ENCODE assay signal across 15 cellular contexts in genomic region chr2:163613155-163613554, GRCh38.
"Had no signal": no experiment of that assay in that cellular context is flagged by ENCODE, and none has a peak within 500 bp of the region (broad histone marks: within the 10 kb centered on the region; RNA-seq: fewer than 3 reads in every experiment).

No MANE protein-coding gene starts in this region.

- DNase-seq: activated CD4-positive, alpha-beta memory T cell treated with anti-CD3 and anti-CD28 coated beads for 36 hours; activated CD8-positive, alpha-beta memory T cell treated with anti-CD3 and anti-CD28 coated beads, Interleukin-2, amount 10 ng/mL, durations not matched to agents 7 days and 5 days; activated effector memory CD4-positive, alpha-beta T cell treated with anti-CD3 and anti-CD28 coated beads, Interleukin-2, amount 50 U/mL, for 16 hours; activated T-cell treated with anti-CD3 and anti-CD28 coated beads, Interleukin-2, amount 50 U/mL, for 24 hours; adrenal gland; body of pancreas; cerebellar nuclear complex; left ventricle myocardium superior; stimulated activated naive CD8-positive, alpha-beta T cell treated with anti-CD3 and anti-CD28 coated beads, Interleukin-15, amount 100 ng/mL, for 72 hours had no signal

- H3K4me3 Mint-ChIP-seq: activated CD4-positive, alpha-beta memory T cell treated with anti-CD3 and anti-CD28 coated beads for 36 hours; activated CD8-positive, alpha-beta memory T cell treated with anti-CD3 and anti-CD28 coated beads, Interleukin-2, amount 10 ng/mL, durations not matched to agents 7 days and 5 days; activated naive CD4-positive, alpha-beta T cell treated with anti-CD3 and anti-CD28 coated beads, Interleukin-2, amount 50 U/mL, for 24 hours; activated T-cell treated with anti-CD3 and anti-CD28 coated beads, Interleukin-2, amount 50 U/mL, for 24 hours; dendritic cell treated with granulocyte-macrophage colony-stimulating factor and Interleukin-4, amounts not matched to agents 40 ng/mL and 50 ng/mL, for 4 days; nephron; stimulated activated naive CD8-positive, alpha-beta T cell treated with anti-CD3 and anti-CD28 coated beads, Interleukin-15, amount 100 ng/mL, for 72 hours had no signal

- H3K4me1 Mint-ChIP-seq: activated CD8-positive, alpha-beta memory T cell treated with anti-CD3 and anti-CD28 coated beads, Interleukin-2, amount 10 ng/mL, durations not matched to agents 7 days and 5 days; activated naive CD4-positive, alpha-beta T cell treated with anti-CD3 and anti-CD28 coated beads, Interleukin-2, amount 50 U/mL, for 24 hours; stimulated activated naive CD8-positive, alpha-beta T cell treated with anti-CD3 and anti-CD28 coated beads, Interleukin-15, amount 100 ng/mL, for 72 hours had no signal

- H3K4me3 ChIP-seq: adrenal gland, body of pancreas, hepatocyte, prostate gland, SJSA1 had no signal

- H3K27me3 ChIP-seq: adrenal gland, body of pancreas, hepatocyte, SJSA1 had no signal

- H2AFZ ChIP-seq: hepatocyte had no signal

- H3K36me3 Mint-ChIP-seq: activated CD4-positive, alpha-beta memory T cell treated with anti-CD3 and anti-CD28 coated beads for 36 hours; activated CD8-positive, alpha-beta memory T cell treated with anti-CD3 and anti-CD28 coated beads, Interleukin-2, amount 10 ng/mL, durations not matched to agents 7 days and 5 days; activated naive CD4-positive, alpha-beta T cell treated with anti-CD3 and anti-CD28 coated beads, Interleukin-2, amount 50 U/mL, for 24 hours had no signal

- H3K27ac Mint-ChIP-seq: activated CD4-positive, alpha-beta memory T cell treated with anti-CD3 and anti-CD28 coated beads for 36 hours; activated CD8-positive, alpha-beta memory T cell treated with anti-CD3 and anti-CD28 coated beads, Interleukin-2, amount 10 ng/mL, durations not matched to agents 7 days and 5 days; activated naive CD4-positive, alpha-beta T cell treated with anti-CD3 and anti-CD28 coated beads, Interleukin-2, amount 50 U/mL, for 24 hours; activated T-cell treated with anti-CD3 and anti-CD28 coated beads, Interleukin-2, amount 50 U/mL, for 24 hours; dendritic cell treated with granulocyte-macrophage colony-stimulating factor and Interleukin-4, amounts not matched to agents 40 ng/mL and 50 ng/mL, for 4 days; nephron; stimulated activated naive CD8-positive, alpha-beta T cell treated with anti-CD3 and anti-CD28 coated beads, Interleukin-15, amount 100 ng/mL, for 72 hours had no signal

- H3K27me3 Mint-ChIP-seq: activated CD4-positive, alpha-beta memory T cell treated with anti-CD3 and anti-CD28 coated beads for 36 hours; activated CD8-positive, alpha-beta memory T cell treated with anti-CD3 and anti-CD28 coated beads, Interleukin-2, amount 10 ng/mL, durations not matched to agents 7 days and 5 days; activated naive CD4-positive, alpha-beta T cell treated with anti-CD3 and anti-CD28 coated beads, Interleukin-2, amount 50 U/mL, for 24 hours; activated T-cell treated with anti-CD3 and anti-CD28 coated beads, Interleukin-2, amount 50 U/mL, for 24 hours; dendritic cell treated with granulocyte-macrophage colony-stimulating factor and Interleukin-4, amounts not matched to agents 40 ng/mL and 50 ng/mL, for 4 days; stimulated activated naive CD8-positive, alpha-beta T cell treated with anti-CD3 and anti-CD28 coated beads, Interleukin-15, amount 100 ng/mL, for 72 hours had no signal

- H3K9me3 ChIP-seq: adrenal gland, body of pancreas, prostate gland, SJSA1 had no signal

- H3K36me3 ChIP-seq: adrenal gland, prostate gland had no signal

- H3K4me2 ChIP-seq: hepatocyte had no signal

- H3K9me3 Mint-ChIP-seq: activated naive CD4-positive, alpha-beta T cell treated with anti-CD3 and anti-CD28 coated beads, Interleukin-2, amount 50 U/mL, for 24 hours; activated T-cell treated with anti-CD3 and anti-CD28 coated beads, Interleukin-2, amount 50 U/mL, for 24 hours; dendritic cell treated with granulocyte-macrophage colony-stimulating factor and Interleukin-4, amounts not matched to agents 40 ng/mL and 50 ng/mL, for 4 days; nephron had no signal

- H3K27ac ChIP-seq: adrenal gland, body of pancreas, hepatocyte, prostate gland, SJSA1 had no signal

- ATAC-seq: activated CD8-positive, alpha-beta memory T cell treated with anti-CD3 and anti-CD28 coated beads, Interleukin-2, amount 10 ng/mL, durations not matched to agents 7 days and 5 days; body of pancreas; left ventricle myocardium superior; stimulated activated naive CD8-positive, alpha-beta T cell treated with anti-CD3 and anti-CD28 coated beads, Interleukin-15, amount 100 ng/mL, for 72 hours had no signal

- H3K79me2 ChIP-seq: hepatocyte had no signal

- H3K4me1 ChIP-seq: adrenal gland, body of pancreas, prostate gland, SJSA1 had no signal
